8 cellular contexts compared by ENCODE assay signal in genomic region chr16:89687092-89687940, GRCh38. TPM values are rescaled to one million over a fixed set of nuclear protein-coding genes. Genes with fewer than 3 reads are reported as not detected.
A peak's percentile ranks its signal among the peaks of the same experiment; 100 is the strongest.
DNase-seq lines count a peak whose midpoint lies in the region; ATAC-seq and TF ChIP-seq lines count a peak whose summit lies in the region.

No MANE protein-coding gene starts in this region.

- peak overlapping the region; percentile 84 to 86 for H3K27ac ChIP-seq in right atrium auricular region

- peak overlapping the region; percentile 60 for H3K27ac Mint-ChIP-seq in activated T-helper 2 cell treated with anti-CD3 and anti-CD28 coated beads, Interferon-gamma antibody, Interleukin-2, Interleukin-4, amounts not matched to agents 10 μg/mL and 5 μg/mL and 100 μg/mL, durations not matched to agents 14 hours and 24 hours and 36 hours

- DNase-seq in NCI-H2171 treated with DMSO at 0.1 percent for 48 hours (lab: John Stamatoyannopoulos, UW) (peak; percentile 51), NCI-H2171 (lab: John Stamatoyannopoulos, UW) (no peak), HT1080 (ENCODE audit: low read depth) (peak; percentile 26), right atrium auricular region (ENCODE audit: low spot score) (no peak), sciatic nerve (ENCODE audit: low spot score) (no peak), DMS153 (lab: John Stamatoyannopoulos, UW) (no peak)
- DNase-seq in activated T-helper 2 cell treated with anti-CD3 and anti-CD28 coated beads, Interferon-gamma antibody, Interleukin-2, Interleukin-4, amounts not matched to agents 10 μg/mL and 5 μg/mL and 100 μg/mL, durations not matched to agents 14 hours and 24 hours and 36 hours (ENCODE audit: low spot score), result no peak

- peak overlapping the region; percentile 96 for H3K4me3 Mint-ChIP-seq in activated T-helper 2 cell treated with anti-CD3 and anti-CD28 coated beads, Interferon-gamma antibody, Interleukin-2, Interleukin-4, amounts not matched to agents 10 μg/mL and 5 μg/mL and 100 μg/mL, durations not matched to agents 14 hours and 24 hours and 36 hours (ENCODE audit: low read depth)

- H3K4me1 Mint-ChIP-seq in activated T-helper 2 cell treated with anti-CD3 and anti-CD28 coated beads, Interferon-gamma antibody, Interleukin-2, Interleukin-4, amounts not matched to agents 10 μg/mL and 5 μg/mL and 100 μg/mL, durations not matched to agents 14 hours and 24 hours and 36 hours (ENCODE audit: low read depth), result peaks cover 8% of the 10 kb centered on the region

- no peaks in the 10 kb centered on the region for H3K27me3 ChIP-seq in right atrium auricular region

- peaks cover 0 to 15% of the 10 kb centered on the region in 2 donors for H3K4me1 ChIP-seq in right atrium auricular region

- no peaks in the 10 kb centered on the region for H3K27me3 Mint-ChIP-seq in activated T-helper 2 cell treated with anti-CD3 and anti-CD28 coated beads, Interferon-gamma antibody, Interleukin-2, Interleukin-4, amounts not matched to agents 10 μg/mL and 5 μg/mL and 100 μg/mL, durations not matched to agents 14 hours and 24 hours and 36 hours (ENCODE audit: low read depth)

- peaks cover 4% of the 10 kb centered on the region for H3K9me3 Mint-ChIP-seq in activated T-helper 2 cell treated with anti-CD3 and anti-CD28 coated beads, Interferon-gamma antibody, Interleukin-2, Interleukin-4, amounts not matched to agents 10 μg/mL and 5 μg/mL and 100 μg/mL, durations not matched to agents 14 hours and 24 hours and 36 hours

- peak overlapping the region; percentile 76 to 85 for H3K4me3 ChIP-seq in right atrium auricular region

- ATAC-seq in GM21515 (IDR thresholded peaks at IDR 0.05; ENCODE audit: unreplicated experiment), result peak; percentile 30
- ATAC-seq in sciatic nerve, result peak; percentile 26

- no peak for TF ChIP-seq CTCF in right atrium auricular region (IDR thresholded peaks at IDR 0.05)

- H3K36me3 ChIP-seq in right atrium auricular region, result peaks cover 11% of the 10 kb centered on the region

- peaks cover 36% of the 10 kb centered on the region for H3K36me3 Mint-ChIP-seq in activated T-helper 2 cell treated with anti-CD3 and anti-CD28 coated beads, Interferon-gamma antibody, Interleukin-2, Interleukin-4, amounts not matched to agents 10 μg/mL and 5 μg/mL and 100 μg/mL, durations not matched to agents 14 hours and 24 hours and 36 hours (ENCODE audit: low read depth)

- intact Hi-C loops in activated T-helper 2 cell treated with anti-CD3 and anti-CD28 coated beads, Interferon-gamma antibody, Interleukin-2, Interleukin-4, amounts not matched to agents 10 μg/mL and 5 μg/mL and 100 μg/mL, durations not matched to agents 14 hours and 24 hours and 36 hours (cut with micrococcal nuclease), result loop anchor here (2.0 kb wide), 1 partner anchor 13 kb away; the partner anchor contains the start of gene SPATA2L
- intact Hi-C loops in sciatic nerve (cut with DNase I), result no loop called here

- H3K9me3 ChIP-seq in right atrium auricular region, result no peaks in the 10 kb centered on the region

RNA-seq across cellular contexts. Expression of gene CDK10, which starts 0.8 kb away (rescaled TPM):
- total RNA-seq in HT1080 (2014; rRNA removed; shearing (Covaris generic)), result 39.2 and 44.5 TPM in 2 replicates
- polyA plus RNA-seq in HT1080 (2015; cell fraction: cytosol; rRNA removed), result 31.3 and 37.6 TPM in 2 replicates
- polyA plus RNA-seq in HT1080 (2015; cell fraction: nucleus; rRNA removed), result 195 and 232 TPM in 2 replicates
- 95.5 and 103 TPM in 2 replicates for total RNA-seq in activated T-helper 2 cell treated with anti-CD3 and anti-CD28 coated beads, Interferon-gamma antibody, Interleukin-2, Interleukin-4, amounts not matched to agents 10 μg/mL and 5 μg/mL and 100 μg/mL, durations not matched to agents 14 hours and 24 hours and 36 hours
- total RNA-seq in right atrium auricular region (10 to 100 TPM; 13.8 to 20.2 TPM), sciatic nerve (58.8 TPM)

RNA-seq across cellular contexts. Expression of gene SPATA2L, which starts 14.2 kb away (rescaled TPM):
- 14.4 and 15.1 TPM in 2 replicates for total RNA-seq in HT1080 (2014; rRNA removed; shearing (Covaris generic))
- polyA plus RNA-seq in HT1080 (2015; cell fraction: cytosol; rRNA removed), result 9.2 and 9.4 TPM in 2 replicates
- polyA plus RNA-seq in HT1080 (2015; cell fraction: nucleus; rRNA removed), result 9.8 and 10.1 TPM in 2 replicates
- 10.9 and 12.9 TPM in 2 replicates for total RNA-seq in activated T-helper 2 cell treated with anti-CD3 and anti-CD28 coated beads, Interferon-gamma antibody, Interleukin-2, Interleukin-4, amounts not matched to agents 10 μg/mL and 5 μg/mL and 100 μg/mL, durations not matched to agents 14 hours and 24 hours and 36 hours
- 10 to 100 TPM in 1 of 2 donors, 1 to 10 TPM in 1; 5.9 to 12.7 TPM for total RNA-seq in right atrium auricular region
- 10.6 TPM for total RNA-seq in sciatic nerve

RNA-seq across cellular contexts. Expression of gene SPATA33, which starts 29.7 kb away (rescaled TPM):
- total RNA-seq in HT1080 (2014; rRNA removed; shearing (Covaris generic)), result 5.4 and 5.6 TPM in 2 replicates
- polyA plus RNA-seq in HT1080 (2015; cell fraction: cytosol; rRNA removed), result 2.9 and 5.4 TPM in 2 replicates
- polyA plus RNA-seq in HT1080 (2015; cell fraction: nucleus; rRNA removed), result 10.0 and 12.4 TPM in 2 replicates
- 15.5 and 16.6 TPM in 2 replicates for total RNA-seq in activated T-helper 2 cell treated with anti-CD3 and anti-CD28 coated beads, Interferon-gamma antibody, Interleukin-2, Interleukin-4, amounts not matched to agents 10 μg/mL and 5 μg/mL and 100 μg/mL, durations not matched to agents 14 hours and 24 hours and 36 hours
- total RNA-seq in right atrium auricular region (1 to 10 TPM; 1.1 to 2.2 TPM), sciatic nerve (6.5 TPM)

RNA-seq across cellular contexts. Expression of gene CHMP1A, which starts 29.8 kb away (rescaled TPM):
- total RNA-seq in HT1080 (2014; rRNA removed; shearing (Covaris generic)), result 107 and 120 TPM in 2 replicates
- polyA plus RNA-seq in HT1080 (2015; cell fraction: cytosol; rRNA removed), result 90.1 and 107 TPM in 2 replicates
- polyA plus RNA-seq in HT1080 (2015; cell fraction: nucleus; rRNA removed), result 113 and 135 TPM in 2 replicates
- total RNA-seq in activated T-helper 2 cell treated with anti-CD3 and anti-CD28 coated beads, Interferon-gamma antibody, Interleukin-2, Interleukin-4, amounts not matched to agents 10 μg/mL and 5 μg/mL and 100 μg/mL, durations not matched to agents 14 hours and 24 hours and 36 hours, result 80.0 and 89.0 TPM in 2 replicates
- total RNA-seq in right atrium auricular region (10 to 100 TPM; 39.0 to 73.3 TPM), sciatic nerve (55.8 TPM)

RNA-seq across cellular contexts. Expression of gene VPS9D1, which starts 33.4 kb away (rescaled TPM):
- 13.4 and 16.0 TPM in 2 replicates for total RNA-seq in HT1080 (2014; rRNA removed; shearing (Covaris generic))
- polyA plus RNA-seq in HT1080 (2015; cell fraction: cytosol; rRNA removed), result 10.6 and 14.8 TPM in 2 replicates
- 27.4 and 33.7 TPM in 2 replicates for polyA plus RNA-seq in HT1080 (2015; cell fraction: nucleus; rRNA removed)
- 4.6 and 4.8 TPM in 2 replicates for total RNA-seq in activated T-helper 2 cell treated with anti-CD3 and anti-CD28 coated beads, Interferon-gamma antibody, Interleukin-2, Interleukin-4, amounts not matched to agents 10 μg/mL and 5 μg/mL and 100 μg/mL, durations not matched to agents 14 hours and 24 hours and 36 hours
- total RNA-seq in right atrium auricular region (10 to 100 TPM in 1 of 2 donors, 1 to 10 TPM in 1; 7.3 to 11.3 TPM), sciatic nerve (14.2 TPM)

Comparison
In these comparisons a context has a peak if more than half of its experiments do, and no peak if none do; other contexts are left out.
1. DNase-seq: peak in NCI-H2171 treated with DMSO at 0.1 percent for 48 hours (single experiment) and HT1080 (single experiment); none in NCI-H2171 (single experiment), activated T-helper 2 cell treated with anti-CD3 and anti-CD28 coated beads, Interferon-gamma antibody, Interleukin-2, Interleukin-4, amounts not matched to agents 10 μg/mL and 5 μg/mL and 100 μg/mL, durations not matched to agents 14 hours and 24 hours and 36 hours (single experiment), right atrium auricular region (single experiment), sciatic nerve (single experiment) and DMS153 (single experiment).